In the genomic region with DNA sequence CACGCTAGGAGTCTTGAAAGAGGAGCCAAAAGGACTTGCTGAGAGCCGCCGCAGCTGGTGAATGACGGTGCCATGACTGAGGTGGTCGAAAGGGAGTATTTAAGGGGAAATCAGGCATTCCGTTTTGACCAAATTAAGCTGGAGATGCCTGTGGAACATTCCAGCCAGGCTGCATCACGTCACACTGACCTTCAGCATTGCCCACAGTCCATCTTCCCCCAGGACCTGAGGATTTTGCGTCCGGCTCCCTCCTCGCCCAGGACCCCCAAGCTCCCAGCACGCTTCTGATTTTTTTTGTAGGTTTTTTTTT, we compare ENCODE assay signal across 2 cellular contexts.
TF ChIP-seq lines count a peak whose summit lies in the region.

No MANE protein-coding gene starts in this region.

TF ChIP-seq in SK-N-SH treated with all-trans-retinoic acid at 6 μM for 48 hours, 23 proteins besides CTCF, POLR2A, EP300 and RAD21:
- TF ChIP-seq OSR1 (CRISPR knock-in tag; IDR thresholded peaks at IDR 0.05) (no peak), ZFP30 (CRISPR knock-in tag; IDR thresholded peaks at IDR 0.05) (no peak), ZNF8 (CRISPR knock-in tag; IDR thresholded peaks at IDR 0.05) (no peak), GLIS3 (CRISPR knock-in tag; IDR thresholded peaks at IDR 0.05) (no peak), BACH2 (CRISPR knock-in tag; IDR thresholded peaks at IDR 0.05; ENCODE audit: borderline replicate concordance) (no peak), ARNTL (CRISPR knock-in tag; IDR thresholded peaks at IDR 0.05; ENCODE audit: borderline replicate concordance, low read depth) (no peak), ESRRG (CRISPR knock-in tag; IDR thresholded peaks at IDR 0.05) (no peak)
- TF ChIP-seq, protein P1, sequence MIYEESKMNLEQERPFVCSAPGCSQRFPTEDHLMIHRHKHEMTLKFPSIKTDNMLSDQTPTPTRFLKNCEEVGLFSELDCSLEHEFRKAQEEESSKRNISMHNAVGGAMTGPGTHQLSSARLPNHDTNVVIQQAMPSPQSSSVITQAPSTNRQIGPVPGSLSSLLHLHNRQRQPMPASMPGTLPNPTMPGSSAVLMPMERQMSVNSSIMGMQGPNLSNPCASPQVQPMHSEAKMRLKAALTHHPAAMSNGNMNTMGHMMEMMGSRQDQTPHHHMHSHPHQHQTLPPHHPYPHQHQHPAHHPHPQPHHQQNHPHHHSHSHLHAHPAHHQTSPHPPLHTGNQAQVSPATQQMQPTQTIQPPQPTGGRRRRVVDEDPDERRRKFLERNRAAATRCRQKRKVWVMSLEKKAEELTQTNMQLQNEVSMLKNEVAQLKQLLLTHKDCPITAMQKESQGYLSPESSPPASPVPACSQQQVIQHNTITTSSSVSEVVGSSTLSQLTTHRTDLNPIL (CRISPR knock-in tag; IDR thresholded peaks at IDR 0.05; ENCODE audit: low read depth): no peak

TF ChIP-seq in SK-N-SH, 30 proteins besides CTCF, POLR2A, EP300 and RAD21:
- TF ChIP-seq, protein P2, sequence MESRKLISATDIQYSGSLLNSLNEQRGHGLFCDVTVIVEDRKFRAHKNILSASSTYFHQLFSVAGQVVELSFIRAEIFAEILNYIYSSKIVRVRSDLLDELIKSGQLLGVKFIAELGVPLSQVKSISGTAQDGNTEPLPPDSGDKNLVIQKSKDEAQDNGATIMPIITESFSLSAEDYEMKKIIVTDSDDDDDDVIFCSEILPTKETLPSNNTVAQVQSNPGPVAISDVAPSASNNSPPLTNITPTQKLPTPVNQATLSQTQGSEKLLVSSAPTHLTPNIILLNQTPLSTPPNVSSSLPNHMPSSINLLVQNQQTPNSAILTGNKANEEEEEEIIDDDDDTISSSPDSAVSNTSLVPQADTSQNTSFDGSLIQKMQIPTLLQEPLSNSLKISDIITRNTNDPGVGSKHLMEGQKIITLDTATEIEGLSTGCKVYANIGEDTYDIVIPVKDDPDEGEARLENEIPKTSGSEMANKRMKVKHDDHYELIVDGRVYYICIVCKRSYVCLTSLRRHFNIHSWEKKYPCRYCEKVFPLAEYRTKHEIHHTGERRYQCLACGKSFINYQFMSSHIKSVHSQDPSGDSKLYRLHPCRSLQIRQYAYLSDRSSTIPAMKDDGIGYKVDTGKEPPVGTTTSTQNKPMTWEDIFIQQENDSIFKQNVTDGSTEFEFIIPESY (IDR thresholded peaks at IDR 0.05; ENCODE audit: borderline replicate concordance, low read depth): no peak
- TF ChIP-seq YY1 (IDR thresholded peaks at IDR 0.05; ENCODE audit: low read depth) (no peak), SIN3A (IDR thresholded peaks at IDR 0.05; ENCODE audit: borderline replicate concordance, low read depth, low read length) (no peak), GATA2 (CRISPR knock-in tag; IDR thresholded peaks at IDR 0.05) (no peak), GABPA (IDR thresholded peaks at IDR 0.05; ENCODE audit: low read depth) (no peak), MEF2A (IDR thresholded peaks at IDR 0.05; ENCODE audit: borderline replicate concordance, low read depth) (no peak), TEAD4 (IDR thresholded peaks at IDR 0.05; ENCODE audit: borderline replicate concordance, insufficient read depth) (no peak), TAF1 (IDR thresholded peaks at IDR 0.05; ENCODE audit: borderline replicate concordance, low read depth, low read length) (no peak), NFIC (IDR thresholded peaks at IDR 0.05; ENCODE audit: borderline replicate concordance) (no peak), FOXJ3 (CRISPR knock-in tag; IDR thresholded peaks at IDR 0.05) (no peak), FOXM1 (IDR thresholded peaks at IDR 0.05; ENCODE audit: low read depth) (no peak), RFX5 (IDR thresholded peaks at IDR 0.05; ENCODE audit: low read length) (no peak), RXRA (IDR thresholded peaks at IDR 0.05; ENCODE audit: borderline replicate concordance, low read depth) (no peak), CHD2 (IDR thresholded peaks at IDR 0.05; ENCODE audit: low read length, partially characterized antibody) (no peak), RCOR1 (IDR thresholded peaks at IDR 0.05; ENCODE audit: low read length) (no peak), FOSL2 (IDR thresholded peaks at IDR 0.05; ENCODE audit: borderline replicate concordance, low read depth) (no peak)
- TF ChIP-seq, protein P3, sequence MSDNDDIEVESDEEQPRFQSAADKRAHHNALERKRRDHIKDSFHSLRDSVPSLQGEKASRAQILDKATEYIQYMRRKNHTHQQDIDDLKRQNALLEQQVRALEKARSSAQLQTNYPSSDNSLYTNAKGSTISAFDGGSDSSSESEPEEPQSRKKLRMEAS (IDR thresholded peaks at IDR 0.05; ENCODE audit: low read depth): no peak
- TF ChIP-seq, protein P4, sequence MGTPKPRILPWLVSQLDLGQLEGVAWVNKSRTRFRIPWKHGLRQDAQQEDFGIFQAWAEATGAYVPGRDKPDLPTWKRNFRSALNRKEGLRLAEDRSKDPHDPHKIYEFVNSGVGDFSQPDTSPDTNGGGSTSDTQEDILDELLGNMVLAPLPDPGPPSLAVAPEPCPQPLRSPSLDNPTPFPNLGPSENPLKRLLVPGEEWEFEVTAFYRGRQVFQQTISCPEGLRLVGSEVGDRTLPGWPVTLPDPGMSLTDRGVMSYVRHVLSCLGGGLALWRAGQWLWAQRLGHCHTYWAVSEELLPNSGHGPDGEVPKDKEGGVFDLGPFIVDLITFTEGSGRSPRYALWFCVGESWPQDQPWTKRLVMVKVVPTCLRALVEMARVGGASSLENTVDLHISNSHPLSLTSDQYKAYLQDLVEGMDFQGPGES (IDR thresholded peaks at IDR 0.05; ENCODE audit: low read depth, low read length): no peak
- TF ChIP-seq, protein P5, sequence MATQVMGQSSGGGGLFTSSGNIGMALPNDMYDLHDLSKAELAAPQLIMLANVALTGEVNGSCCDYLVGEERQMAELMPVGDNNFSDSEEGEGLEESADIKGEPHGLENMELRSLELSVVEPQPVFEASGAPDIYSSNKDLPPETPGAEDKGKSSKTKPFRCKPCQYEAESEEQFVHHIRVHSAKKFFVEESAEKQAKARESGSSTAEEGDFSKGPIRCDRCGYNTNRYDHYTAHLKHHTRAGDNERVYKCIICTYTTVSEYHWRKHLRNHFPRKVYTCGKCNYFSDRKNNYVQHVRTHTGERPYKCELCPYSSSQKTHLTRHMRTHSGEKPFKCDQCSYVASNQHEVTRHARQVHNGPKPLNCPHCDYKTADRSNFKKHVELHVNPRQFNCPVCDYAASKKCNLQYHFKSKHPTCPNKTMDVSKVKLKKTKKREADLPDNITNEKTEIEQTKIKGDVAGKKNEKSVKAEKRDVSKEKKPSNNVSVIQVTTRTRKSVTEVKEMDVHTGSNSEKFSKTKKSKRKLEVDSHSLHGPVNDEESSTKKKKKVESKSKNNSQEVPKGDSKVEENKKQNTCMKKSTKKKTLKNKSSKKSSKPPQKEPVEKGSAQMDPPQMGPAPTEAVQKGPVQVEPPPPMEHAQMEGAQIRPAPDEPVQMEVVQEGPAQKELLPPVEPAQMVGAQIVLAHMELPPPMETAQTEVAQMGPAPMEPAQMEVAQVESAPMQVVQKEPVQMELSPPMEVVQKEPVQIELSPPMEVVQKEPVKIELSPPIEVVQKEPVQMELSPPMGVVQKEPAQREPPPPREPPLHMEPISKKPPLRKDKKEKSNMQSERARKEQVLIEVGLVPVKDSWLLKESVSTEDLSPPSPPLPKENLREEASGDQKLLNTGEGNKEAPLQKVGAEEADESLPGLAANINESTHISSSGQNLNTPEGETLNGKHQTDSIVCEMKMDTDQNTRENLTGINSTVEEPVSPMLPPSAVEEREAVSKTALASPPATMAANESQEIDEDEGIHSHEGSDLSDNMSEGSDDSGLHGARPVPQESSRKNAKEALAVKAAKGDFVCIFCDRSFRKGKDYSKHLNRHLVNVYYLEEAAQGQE (IDR thresholded peaks at IDR 0.05; ENCODE audit: low read depth, low read length): no peak
